Comparison of ENCODE assay signal across 1 cellular context in genomic region chr3:99413504-99413903, GRCh38.
A peak's percentile ranks its signal among the peaks of the same experiment; 100 is the strongest.
TF ChIP-seq lines count a peak whose summit lies in the region.

No MANE protein-coding gene starts in this region.

TF ChIP-seq in SK-N-SH, 30 proteins besides CTCF, POLR2A, EP300 and RAD21 (continued from another document):
- TF ChIP-seq, protein P1, sequence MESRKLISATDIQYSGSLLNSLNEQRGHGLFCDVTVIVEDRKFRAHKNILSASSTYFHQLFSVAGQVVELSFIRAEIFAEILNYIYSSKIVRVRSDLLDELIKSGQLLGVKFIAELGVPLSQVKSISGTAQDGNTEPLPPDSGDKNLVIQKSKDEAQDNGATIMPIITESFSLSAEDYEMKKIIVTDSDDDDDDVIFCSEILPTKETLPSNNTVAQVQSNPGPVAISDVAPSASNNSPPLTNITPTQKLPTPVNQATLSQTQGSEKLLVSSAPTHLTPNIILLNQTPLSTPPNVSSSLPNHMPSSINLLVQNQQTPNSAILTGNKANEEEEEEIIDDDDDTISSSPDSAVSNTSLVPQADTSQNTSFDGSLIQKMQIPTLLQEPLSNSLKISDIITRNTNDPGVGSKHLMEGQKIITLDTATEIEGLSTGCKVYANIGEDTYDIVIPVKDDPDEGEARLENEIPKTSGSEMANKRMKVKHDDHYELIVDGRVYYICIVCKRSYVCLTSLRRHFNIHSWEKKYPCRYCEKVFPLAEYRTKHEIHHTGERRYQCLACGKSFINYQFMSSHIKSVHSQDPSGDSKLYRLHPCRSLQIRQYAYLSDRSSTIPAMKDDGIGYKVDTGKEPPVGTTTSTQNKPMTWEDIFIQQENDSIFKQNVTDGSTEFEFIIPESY (IDR thresholded peaks at IDR 0.05; ENCODE audit: borderline replicate concordance, low read depth): no peak
- TF ChIP-seq USF2 (IDR thresholded peaks at IDR 0.05; ENCODE audit: borderline replicate concordance, low read depth, low read length): no peak
- TF ChIP-seq TCF12 (IDR thresholded peaks at IDR 0.05): peak; percentile 68
- 0 out of 2 replicates have a peak, but pooled peaks have one; percentile 22 for TF ChIP-seq RXRA (IDR thresholded peaks at IDR 0.05; ENCODE audit: borderline replicate concordance, low read depth)
- TF ChIP-seq EZH2phosphoT487 (IDR thresholded peaks at IDR 0.05; ENCODE audit: borderline replicate concordance, low read depth): no peak
- TF ChIP-seq FOSL2 (IDR thresholded peaks at IDR 0.05; ENCODE audit: borderline replicate concordance, low read depth): peak; percentile 63; the same call in 1 of the 2 replicates
- TF ChIP-seq NFIC (IDR thresholded peaks at IDR 0.05; ENCODE audit: borderline replicate concordance): peak; percentile 62; the same call in 1 of the 2 replicates
- TF ChIP-seq TEAD4 (IDR thresholded peaks at IDR 0.05; ENCODE audit: borderline replicate concordance, insufficient read depth): peak; percentile 96
- no peak for TF ChIP-seq RCOR1 (IDR thresholded peaks at IDR 0.05; ENCODE audit: low read length)
- no peak for TF ChIP-seq YY1 (IDR thresholded peaks at IDR 0.05; ENCODE audit: low read depth)
- no peak for TF ChIP-seq MXI1 (IDR thresholded peaks at IDR 0.05; ENCODE audit: low read depth, low read length)
- no peak for TF ChIP-seq SMC3 (IDR thresholded peaks at IDR 0.05; ENCODE audit: low read depth, low read length)
- TF ChIP-seq PBX3 (IDR thresholded peaks at IDR 0.05): peak; percentile 65
- TF ChIP-seq FOXM1 (IDR thresholded peaks at IDR 0.05; ENCODE audit: low read depth): no peak
